ENCODE assay signal across 9 cellular contexts in genomic region chr2:7083580-7084509, GRCh38.
A peak's percentile ranks its signal among the peaks of the same experiment; 100 is the strongest.
DNase-seq lines count a peak whose midpoint lies in the region; ATAC-seq and TF ChIP-seq lines count a peak whose summit lies in the region.
"Had no signal": no experiment of that assay in that cellular context is flagged by ENCODE, and none has a peak within 500 bp of the region (broad histone marks: within the 10 kb centered on the region; RNA-seq: fewer than 3 reads in every experiment).

No MANE protein-coding gene starts in this region.

- no peak overlapping the region for H3K4me3 ChIP-seq in brain microvascular endothelial cell (ENCODE audit: low read depth, low read length)
- no peak overlapping the region for H3K4me3 ChIP-seq in osteoblast (ENCODE audit: insufficient read depth, low read length)
- H3K4me3 ChIP-seq in thyroid gland (replicated peaks in 1 of 3) = no peak overlapping the region
- H3K4me3 ChIP-seq in lower lobe of right lung = no peak overlapping the region

- ATAC-seq in GM21619 (IDR thresholded peaks at IDR 0.05; ENCODE audit: unreplicated experiment) = peak; percentile 80
- no peak for ATAC-seq in lower lobe of right lung
- ATAC-seq: T-cell had no signal

- no peak for TF ChIP-seq POLR2A in thyroid gland (IDR thresholded peaks at IDR 0.05)

- H3K4me1 ChIP-seq in osteoblast (ENCODE audit: insufficient read depth, low read length) (no peaks in the 10 kb centered on the region), thyroid gland (no peaks in the 10 kb centered on the region), lower lobe of right lung (no peaks in the 10 kb centered on the region)

- H3K27ac ChIP-seq in brain microvascular endothelial cell = no peak overlapping the region
- H3K27ac ChIP-seq in osteoblast (ENCODE audit: low read depth, low read length) = no peak overlapping the region
- no peak overlapping the region for H3K27ac ChIP-seq in thyroid gland
- no peak overlapping the region for H3K27ac ChIP-seq in lower lobe of right lung

- no peaks in the 10 kb centered on the region for H3K9me3 ChIP-seq in osteoblast (ENCODE audit: low read depth, low read length)
- H3K9me3 ChIP-seq in thyroid gland = no peaks in the 10 kb centered on the region
- no peaks in the 10 kb centered on the region for H3K9me3 ChIP-seq in lower lobe of right lung

- WGBS in thyroid gland, 2 donors = 65 to 72% methylated on average over 10 of the region's 10 CpGs

- intact Hi-C loops in thyroid gland (cut with DNase I) (no loop called here), lower lobe of right lung (cut with DNase I) (no loop called here)

- TF ChIP-seq CTCF in brain microvascular endothelial cell (IDR thresholded peaks at IDR 0.05; ENCODE audit: low read depth, low read length, missing control alignments) = peak; percentile 76
- peak; percentile 65 for TF ChIP-seq CTCF in osteoblast (IDR thresholded peaks at IDR 0.05; ENCODE audit: extremely low read depth, low read depth, low read length)
- TF ChIP-seq CTCF in thyroid gland (IDR thresholded peaks at IDR 0.05) = peak in 3 of 6 experiments; percentile 19 to 38 (median 28)
- TF ChIP-seq CTCF in lower lobe of right lung (IDR thresholded peaks at IDR 0.05) = no peak

- no peaks in the 10 kb centered on the region for H3K36me3 ChIP-seq in brain microvascular endothelial cell (replicated peaks)
- H3K36me3 ChIP-seq in osteoblast (ENCODE audit: insufficient read depth, low read length) = no peaks in the 10 kb centered on the region
- no peaks in the 10 kb centered on the region for H3K36me3 ChIP-seq in thyroid gland
- H3K36me3 ChIP-seq in lower lobe of right lung = no peaks in the 10 kb centered on the region

- H3K4me2 ChIP-seq in osteoblast (ENCODE audit: insufficient read depth, low read length) = no peak overlapping the region

- no peaks in the 10 kb centered on the region for H4K20me1 ChIP-seq in osteoblast (ENCODE audit: insufficient read depth, low read length)

- in situ Hi-C loops in brain microvascular endothelial cell (cut with HindIII; ENCODE audit: low pct_ligation_motif_present, low sequenced_read_pairs) = no loop called here

- DNase-seq in DMS114 treated with DMSO at 0.1 percent for 48 hours (lab: John Stamatoyannopoulos, UW; ENCODE audit: unreplicated experiment) (peak; percentile 25), NCI-H526 treated with DMSO at 0.1 percent for 48 hours (lab: John Stamatoyannopoulos, UW) (peak; percentile 17), brain microvascular endothelial cell (peak; percentile 62), osteoblast (ENCODE audit: insufficient read length, low spot score, missing footprints) (no peak), AG20443 (ENCODE audit: low spot score) (no peak), thyroid gland (no peak), lower lobe of right lung (no peak)

- H3K79me2 ChIP-seq in osteoblast (ENCODE audit: insufficient read depth, low read length) = no peaks in the 10 kb centered on the region

- H2AFZ ChIP-seq in osteoblast (ENCODE audit: low read length) = no peak overlapping the region

- H3K27me3 ChIP-seq in brain microvascular endothelial cell (replicated peaks) (no peaks in the 10 kb centered on the region), osteoblast (ENCODE audit: insufficient read depth, low read length) (no peaks in the 10 kb centered on the region), thyroid gland (no peaks in the 10 kb centered on the region), lower lobe of right lung (ENCODE audit: low read depth) (no peaks in the 10 kb centered on the region)

Comparison
In these comparisons a context has a peak if more than half of its experiments do, and no peak if none do; other contexts are left out.
1. DNase-seq: peak in DMS114 treated with DMSO at 0.1 percent for 48 hours (single experiment), NCI-H526 treated with DMSO at 0.1 percent for 48 hours (single experiment) and brain microvascular endothelial cell (single experiment); none in osteoblast (single experiment), AG20443 (single experiment), thyroid gland (0 of 2) and lower lobe of right lung (single experiment).